Comparison of ENCODE assay signal across 16 cellular contexts in the genomic region with DNA sequence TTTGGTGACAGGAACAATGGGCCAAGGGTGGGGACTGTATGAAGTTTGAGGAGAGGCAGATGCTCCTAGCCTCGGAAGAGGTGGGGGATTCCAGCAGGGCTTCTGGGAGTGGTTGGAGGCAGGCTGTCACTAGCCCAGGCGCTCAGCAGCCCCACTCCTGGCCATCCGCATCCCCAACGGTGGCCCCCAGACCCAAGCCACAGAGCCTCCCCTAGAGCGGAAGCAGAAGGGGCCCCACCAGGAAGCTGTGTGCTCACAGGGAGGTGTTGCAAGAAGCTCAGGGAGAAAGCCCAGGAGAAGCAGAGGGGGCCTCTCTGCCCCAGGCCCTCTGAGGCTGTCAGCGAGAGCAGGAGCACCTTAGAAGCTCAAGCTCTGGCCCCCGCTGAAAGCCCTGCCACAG. TPM values are rescaled to one million over a fixed set of nuclear protein-coding genes. Genes with fewer than 3 reads are reported as not detected.
DNase-seq lines count a peak whose midpoint lies in the region; ATAC-seq, FAIRE-seq and TF ChIP-seq lines count a peak whose summit lies in the region.
"Had no signal": no experiment of that assay in that cellular context is flagged by ENCODE, and none has a peak within 500 bp of the region (broad histone marks: within the 10 kb centered on the region; RNA-seq: fewer than 3 reads in every experiment).

No MANE protein-coding gene starts in this region.

- WGBS in HepG2 (ENCODE audit: low lambda C conversion rate), result 29% methylated on average over 6 of the region's 7 CpGs

- TF ChIP-seq EP300 in HepG2 (IDR thresholded peaks at IDR 0.05; ENCODE audit: low read depth in 2 of 2, low read length in 2 of 2), result no peak
- no peak for TF ChIP-seq EP300 in HepG2 (CRISPR knock-in tag; IDR thresholded peaks at IDR 0.05; ENCODE audit: borderline replicate concordance)

- H3K27ac ChIP-seq in HepG2 (ENCODE audit: extremely low read length, insufficient read depth, low read length), result no peak overlapping the region

- no peak for TF ChIP-seq RAD21 in HepG2 (CRISPR knock-in tag; IDR thresholded peaks at IDR 0.05)

- H3K9me3 Mint-ChIP-seq in activated CD4-positive, alpha-beta T cell treated with anti-CD3 and anti-CD28 coated beads for 36 hours (ENCODE audit: low read depth), result no peaks in the 10 kb centered on the region
- H3K9me3 Mint-ChIP-seq: nephron had no signal

- no peak for FAIRE-seq in HepG2 (lab: Jason Lieb, UNC)
- FAIRE-seq: A204.1, GM19239, HTR-8/SVneo had no signal

- POLR2A ChIA-PET in activated CD4-positive, alpha-beta T cell treated with anti-CD3 and anti-CD28 coated beads for 36 hours (lab: Charles Lee), result interaction anchor here (0.6 to 1.0 kb wide), 4 partner anchors 12 to 131 kb away, joined by 4 to 5 read pairs (median 4); no protein-coding TSS in a partner anchor
- POLR2A ChIA-PET in HepG2 (lab: Yijun Ruan, JAX), result interaction anchor here (0.8 to 2.5 kb wide), 5 partner anchors 11 to 70 kb away, joined by 3 to 10 read pairs (median 3); partner anchors contain the start of gene ZNF414

- no peak for TF ChIP-seq POLR2A in HepG2 (IDR thresholded peaks at IDR 0.05; ENCODE audit: insufficient read depth in 1 of 2, low read depth in 2 of 2, low read length in 2 of 2)

- H3K27me3 Mint-ChIP-seq in activated CD4-positive, alpha-beta T cell treated with anti-CD3 and anti-CD28 coated beads for 36 hours, result no peaks in the 10 kb centered on the region

- H3K4me1 ChIP-seq in HepG2 (ENCODE audit: insufficient read depth, low read length), result peaks cover 10% of the 10 kb centered on the region

- H3K36me3 ChIP-seq in H7 (replicated peaks; ENCODE audit: control insufficient read depth, insufficient read depth, low read length) (no peaks in the 10 kb centered on the region), HepG2 (replicated peaks in 1 of 2; ENCODE audit: control insufficient read depth in 1 of 2, insufficient read depth in 2 of 2, low read length in 2 of 2) (no peaks in the 10 kb centered on the region)

- in situ Hi-C loops in HepG2 (cut with HindIII; ENCODE audit: extremely low pct_ligation_motif_present, low pct_unique_long_range_greater_than_20kb), result no loop called here

- no peaks in the 10 kb centered on the region for H4K20me1 ChIP-seq in HepG2 (ENCODE audit: insufficient read depth, low read length)

- H3K4me1 Mint-ChIP-seq in activated CD4-positive, alpha-beta T cell treated with anti-CD3 and anti-CD28 coated beads for 36 hours, result peaks cover 11% of the 10 kb centered on the region
- H3K4me1 Mint-ChIP-seq: nephron had no signal

- H3K27ac Mint-ChIP-seq in activated CD4-positive, alpha-beta T cell treated with anti-CD3 and anti-CD28 coated beads for 36 hours, result peak overlapping the region; percentile 61
- H3K27ac Mint-ChIP-seq: nephron had no signal

- no peaks in the 10 kb centered on the region for H3K9me3 ChIP-seq in HepG2 (ENCODE audit: low read length)

- H3K27me3 ChIP-seq in H7 (ENCODE audit: control insufficient read depth, insufficient read depth, low read length) (no peaks in the 10 kb centered on the region), HepG2 (ENCODE audit: control insufficient read depth in 1 of 2, insufficient read depth in 2 of 2, low read length in 2 of 2) (peaks cover 0 to 10% of the 10 kb centered on the region in 2 experiments; a peak in 1 of 5 replicates)

- no peaks in the 10 kb centered on the region for H3K79me2 ChIP-seq in HepG2 (ENCODE audit: insufficient read depth, low read length)

- CTCF ChIA-PET in activated CD4-positive, alpha-beta T cell treated with anti-CD3 and anti-CD28 coated beads for 36 hours (lab: Charles Lee), result interaction anchor here (0.6 to 2.2 kb wide), 7 partner anchors 11 to 1957 kb away, joined by 3 to 8 read pairs (median 3); no protein-coding TSS in a partner anchor
- CTCF ChIA-PET in HepG2 (lab: Yijun Ruan, JAX; ENCODE audit: low intra/inter-chr PET ratio, low total read pairs), result no interaction called here

- H2AFZ ChIP-seq in HepG2 (ENCODE audit: low read length), result no peak overlapping the region

- no peak overlapping the region for H3K4me3 Mint-ChIP-seq in activated CD4-positive, alpha-beta T cell treated with anti-CD3 and anti-CD28 coated beads for 36 hours
- H3K4me3 Mint-ChIP-seq: nephron had no signal

- no peak overlapping the region for H3K9ac ChIP-seq in HepG2 (ENCODE audit: insufficient read depth, low read depth, low read length)

- H3K4me3 ChIP-seq in H7 (ENCODE audit: insufficient read depth, low read depth, low read length) (no peak overlapping the region), HepG2 (replicated peaks in 1 of 3; ENCODE audit: insufficient read depth in 1 of 3, low read depth in 2 of 3, low read length in 3 of 3) (peak overlapping the region in 1 of 3 experiments; percentile 28; a peak in 1 of 6 replicates)
- H3K4me3 ChIP-seq: skin epidermis had no signal

- H3K4me2 ChIP-seq in HepG2 (ENCODE audit: low read depth, low read length), result peak overlapping the region; percentile 57

- ATAC-seq in activated CD4-positive, alpha-beta T cell treated with anti-CD3 and anti-CD28 coated beads for 36 hours, result peak; percentile 72
- ATAC-seq in HepG2 (peak; percentile 13; the same call in 1 of the 3 replicates), HG03097 (IDR thresholded peaks at IDR 0.05; ENCODE audit: low FRiP score, unreplicated experiment) (no peak)

- peaks cover 3% of the 10 kb centered on the region for H3K36me3 Mint-ChIP-seq in activated CD4-positive, alpha-beta T cell treated with anti-CD3 and anti-CD28 coated beads for 36 hours (ENCODE audit: low read depth)

- no TSS peak for BruUV-seq in HepG2 (replicated peaks; lab: Mats Ljungman, UMichigan)

- intact Hi-C loops in activated CD4-positive, alpha-beta T cell treated with anti-CD3 and anti-CD28 coated beads for 36 hours (cut with DNase I, micrococcal nuclease), result no loop called here
- intact Hi-C loops in HepG2 (cut with micrococcal nuclease; ENCODE audit: unreplicated experiment), result no loop called here

- DNase-seq in activated CD4-positive, alpha-beta T cell treated with anti-CD3 and anti-CD28 coated beads for 36 hours, result peak; percentile 42
- no peak for DNase-seq in activated CD4-positive, alpha-beta T cell treated with anti-CD3 and anti-CD28 coated beads, Interleukin-2, amount 50 U/mL, for 48 hours
- DNase-seq in H7, result peak; percentile 70
- DNase-seq in SKM-1 treated with dmso at 0.1 percent for 144 hours (lab: John Stamatoyannopoulos, UW; ENCODE audit: unreplicated experiment), result peak; percentile 95
- DNase-seq in HepG2 (ENCODE audit: low spot score), result no peak
- no peak for DNase-seq in cerebellar nuclear complex (lab: John Stamatoyannopoulos, UW)
- no peak for DNase-seq in NCI-H1436 treated with DMSO at 0.1 percent for 48 hours (lab: John Stamatoyannopoulos, UW)
- DNase-seq: activated CD8-positive, alpha-beta memory T cell treated with anti-CD3 and anti-CD28 coated beads, Interleukin-2, amount 50 U/mL, for 48 hours; GOT3; NCI-H2029 had no signal

- no peak for TF ChIP-seq CTCF in HepG2 (CRISPR knock-in tag; IDR thresholded peaks at IDR 0.05)

RNA-seq across cellular contexts. Expression of gene PRAM1, which starts 8.3 kb away (rescaled TPM):
- 1 to 10 TPM in 1 of 2 experiments, under 1 TPM in 1; 0.90 to 1.1 TPM for total RNA-seq in activated CD4-positive, alpha-beta T cell treated with anti-CD3 and anti-CD28 coated beads for 36 hours
- total RNA-seq in H7 (2014; rRNA removed; shearing (Covaris generic)), result 0.07 TPM in 2 replicates
- not detected in 2 replicates for total RNA-seq in HepG2 (2016; rRNA removed; fragmentation: Illumina TruSeq; extraction: Trizol)
- not detected in 2 replicates for total RNA-seq in HepG2 (2016; cell fraction: cytosol; rRNA removed; fragmentation: Illumina TruSeq; extraction: Trizol; ENCODE audit: low read depth)
- not detected in 2 replicates for total RNA-seq in HepG2 (2016; cell fraction: insoluble cytoplasmic fraction; rRNA removed; fragmentation: Illumina TruSeq; extraction: Trizol)
- not detected in 2 replicates for total RNA-seq in HepG2 (2016; cell fraction: membrane; rRNA removed; fragmentation: Illumina TruSeq; extraction: Trizol)
- total RNA-seq in HepG2 (2016; cell fraction: nucleus; rRNA removed; fragmentation: Illumina TruSeq; extraction: Trizol), result not detected in 2 replicates
- polyA plus RNA-seq in HepG2 (2011; rRNA removed), result 0.03 TPM in 1 of 2 replicates, not detected in the other
- polyA plus RNA-seq in HepG2 (2011; cell fraction: cytosol; rRNA removed), result 0.03 TPM in 1 of 2 replicates, not detected in the other
- polyA plus RNA-seq in HepG2 (2011; cell fraction: nucleus; rRNA removed), result 0.33 and 0.35 TPM in 2 replicates
- 0.15 TPM in 1 of 2 replicates, not detected in the other for polyA plus RNA-seq in HepG2 (2012)
- polyA plus RNA-seq in HepG2 (2016; cell fraction: cytosol; fragmentation: Illumina TruSeq; extraction: Trizol; ENCODE audit: low read depth), result not detected in 2 replicates
- not detected in 2 replicates for polyA plus RNA-seq in HepG2 (2016; cell fraction: insoluble cytoplasmic fraction; fragmentation: Illumina TruSeq; extraction: Trizol; ENCODE audit: low read depth)
- not detected in 2 replicates for polyA plus RNA-seq in HepG2 (2016; cell fraction: membrane; fragmentation: Illumina TruSeq; extraction: Trizol; ENCODE audit: low read depth)
- polyA plus RNA-seq in HepG2 (2016; cell fraction: nucleus; fragmentation: Illumina TruSeq; extraction: Trizol; ENCODE audit: insufficient read depth, low read depth), result not detected in 2 replicates
- not detected in 2 replicates for polyA minus RNA-seq in HepG2 (2011; rRNA and poly(A)+ RNA removed; ENCODE audit: low replicate concordance)
- polyA minus RNA-seq in HepG2 (2011; cell fraction: cytosol; rRNA and poly(A)+ RNA removed), result not detected in 2 replicates
- polyA minus RNA-seq in HepG2 (2011; cell fraction: nucleus; rRNA and poly(A)+ RNA removed), result not detected in 2 replicates

RNA-seq across cellular contexts. Expression of gene ZNF414, which starts 19.8 kb away (rescaled TPM):
- total RNA-seq in activated CD4-positive, alpha-beta T cell treated with anti-CD3 and anti-CD28 coated beads for 36 hours, result 10 to 100 TPM; 21.0 to 23.7 TPM
- total RNA-seq in H7 (2014; rRNA removed; shearing (Covaris generic)), result 7.6 and 13.1 TPM in 2 replicates
- total RNA-seq in HepG2 (2016; rRNA removed; fragmentation: Illumina TruSeq; extraction: Trizol), result 1.4 and 2.5 TPM in 2 replicates
- total RNA-seq in HepG2 (2016; cell fraction: cytosol; rRNA removed; fragmentation: Illumina TruSeq; extraction: Trizol; ENCODE audit: low read depth), result 2.2 and 2.4 TPM in 2 replicates
- total RNA-seq in HepG2 (2016; cell fraction: insoluble cytoplasmic fraction; rRNA removed; fragmentation: Illumina TruSeq; extraction: Trizol), result 2.7 and 2.8 TPM in 2 replicates
- 2.8 and 5.6 TPM in 2 replicates for total RNA-seq in HepG2 (2016; cell fraction: membrane; rRNA removed; fragmentation: Illumina TruSeq; extraction: Trizol)
- total RNA-seq in HepG2 (2016; cell fraction: nucleus; rRNA removed; fragmentation: Illumina TruSeq; extraction: Trizol), result 3.3 and 3.4 TPM in 2 replicates
- polyA plus RNA-seq in HepG2 (2011; rRNA removed), result 2.8 and 4.0 TPM in 2 replicates
- 1.9 and 2.9 TPM in 2 replicates for polyA plus RNA-seq in HepG2 (2011; cell fraction: cytosol; rRNA removed)
- 19.1 and 28.1 TPM in 2 replicates for polyA plus RNA-seq in HepG2 (2011; cell fraction: nucleus; rRNA removed)
- polyA plus RNA-seq in HepG2 (2012), result 5.5 and 7.5 TPM in 2 replicates
- 8.4 and 9.5 TPM in 2 replicates for polyA plus RNA-seq in HepG2 (2016; cell fraction: cytosol; fragmentation: Illumina TruSeq; extraction: Trizol; ENCODE audit: low read depth)
- polyA plus RNA-seq in HepG2 (2016; cell fraction: insoluble cytoplasmic fraction; fragmentation: Illumina TruSeq; extraction: Trizol; ENCODE audit: low read depth), result 10.1 and 10.3 TPM in 2 replicates
- 11.5 and 15.0 TPM in 2 replicates for polyA plus RNA-seq in HepG2 (2016; cell fraction: membrane; fragmentation: Illumina TruSeq; extraction: Trizol; ENCODE audit: low read depth)
- 20.2 and 25.1 TPM in 2 replicates for polyA plus RNA-seq in HepG2 (2016; cell fraction: nucleus; fragmentation: Illumina TruSeq; extraction: Trizol; ENCODE audit: insufficient read depth, low read depth)
- 2.0 and 7.2 TPM in 2 replicates for polyA minus RNA-seq in HepG2 (2011; rRNA and poly(A)+ RNA removed; ENCODE audit: low replicate concordance)
- 3.4 and 7.1 TPM in 2 replicates for polyA minus RNA-seq in HepG2 (2011; cell fraction: cytosol; rRNA and poly(A)+ RNA removed)
- polyA minus RNA-seq in HepG2 (2011; cell fraction: nucleus; rRNA and poly(A)+ RNA removed), result 2.6 and 4.6 TPM in 2 replicates

RNA-seq across cellular contexts. Expression of gene HNRNPM, which starts 49.4 kb away (rescaled TPM):
- total RNA-seq in activated CD4-positive, alpha-beta T cell treated with anti-CD3 and anti-CD28 coated beads for 36 hours, result 100 to 1,000 TPM; 250 to 304 TPM
- total RNA-seq in H7 (2014; rRNA removed; shearing (Covaris generic)), result 114 and 155 TPM in 2 replicates
- total RNA-seq in HepG2 (2016; rRNA removed; fragmentation: Illumina TruSeq; extraction: Trizol), result 102 and 144 TPM in 2 replicates
- 28.1 and 31.3 TPM in 2 replicates for total RNA-seq in HepG2 (2016; cell fraction: cytosol; rRNA removed; fragmentation: Illumina TruSeq; extraction: Trizol; ENCODE audit: low read depth)
- total RNA-seq in HepG2 (2016; cell fraction: insoluble cytoplasmic fraction; rRNA removed; fragmentation: Illumina TruSeq; extraction: Trizol), result 105 and 130 TPM in 2 replicates
- 29.6 and 34.4 TPM in 2 replicates for total RNA-seq in HepG2 (2016; cell fraction: membrane; rRNA removed; fragmentation: Illumina TruSeq; extraction: Trizol)
- total RNA-seq in HepG2 (2016; cell fraction: nucleus; rRNA removed; fragmentation: Illumina TruSeq; extraction: Trizol), result 79.0 and 100 TPM in 2 replicates
- polyA plus RNA-seq in HepG2 (2011; rRNA removed), result 53.7 and 56.7 TPM in 2 replicates
- polyA plus RNA-seq in HepG2 (2011; cell fraction: cytosol; rRNA removed), result 57.0 and 126 TPM in 2 replicates
- polyA plus RNA-seq in HepG2 (2011; cell fraction: nucleus; rRNA removed), result 114 and 125 TPM in 2 replicates
- polyA plus RNA-seq in HepG2 (2012), result 107 and 138 TPM in 2 replicates
- polyA plus RNA-seq in HepG2 (2016; cell fraction: cytosol; fragmentation: Illumina TruSeq; extraction: Trizol; ENCODE audit: low read depth), result 12.0 and 13.3 TPM in 2 replicates
- polyA plus RNA-seq in HepG2 (2016; cell fraction: insoluble cytoplasmic fraction; fragmentation: Illumina TruSeq; extraction: Trizol; ENCODE audit: low read depth), result 244 and 309 TPM in 2 replicates
- 17.6 and 27.0 TPM in 2 replicates for polyA plus RNA-seq in HepG2 (2016; cell fraction: membrane; fragmentation: Illumina TruSeq; extraction: Trizol; ENCODE audit: low read depth)
- 181 and 202 TPM in 2 replicates for polyA plus RNA-seq in HepG2 (2016; cell fraction: nucleus; fragmentation: Illumina TruSeq; extraction: Trizol; ENCODE audit: insufficient read depth, low read depth)
- polyA minus RNA-seq in HepG2 (2011; rRNA and poly(A)+ RNA removed; ENCODE audit: low replicate concordance), result 64.5 and 120 TPM in 2 replicates
- 53.3 and 60.8 TPM in 2 replicates for polyA minus RNA-seq in HepG2 (2011; cell fraction: cytosol; rRNA and poly(A)+ RNA removed)
- polyA minus RNA-seq in HepG2 (2011; cell fraction: nucleus; rRNA and poly(A)+ RNA removed), result 85.2 and 90.0 TPM in 2 replicates

Comparison
In these comparisons a context has a peak if more than half of its experiments do, and no peak if none do; other contexts are left out.
1. DNase-seq: peak in activated CD4-positive, alpha-beta T cell treated with anti-CD3 and anti-CD28 coated beads for 36 hours (single experiment), H7 (single experiment) and SKM-1 treated with dmso at 0.1 percent for 144 hours (single experiment); none in activated CD4-positive, alpha-beta T cell treated with anti-CD3 and anti-CD28 coated beads, Interleukin-2, amount 50 U/mL, for 48 hours (0 of 2), HepG2 (single experiment), cerebellar nuclear complex (0 of 2) and NCI-H1436 treated with DMSO at 0.1 percent for 48 hours (single experiment).